8 cellular contexts compared by ENCODE assay signal in the genomic region with DNA sequence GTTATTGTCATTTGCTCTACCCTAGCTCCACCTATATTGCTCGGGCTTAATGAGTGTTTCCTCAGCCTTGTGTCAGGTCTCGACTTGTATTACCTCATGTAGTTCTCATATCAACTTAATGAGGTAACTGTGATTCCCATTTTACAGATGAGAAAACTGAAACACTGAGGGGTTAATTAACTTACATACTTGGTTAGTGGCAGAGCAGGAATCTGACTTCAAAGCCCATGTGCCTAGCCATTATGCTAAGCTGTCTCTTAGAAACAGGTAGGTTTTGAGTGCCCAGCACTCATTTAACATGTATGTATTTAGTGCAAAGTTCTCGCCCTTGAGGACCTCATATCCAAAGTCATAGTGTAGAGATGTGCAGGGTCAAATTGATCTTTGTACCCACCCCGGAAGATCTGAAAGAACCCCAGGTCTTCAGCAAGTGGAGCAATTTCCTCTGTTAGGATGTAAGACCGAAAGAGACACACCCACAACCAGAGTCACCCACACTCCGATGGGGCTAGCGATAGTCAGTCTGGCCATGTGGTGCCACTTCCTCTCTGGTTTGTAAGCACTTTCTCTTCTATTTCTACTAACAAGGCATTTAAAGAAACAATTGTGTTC.
DNase-seq lines count a peak whose midpoint lies in the region; ATAC-seq lines count a peak whose summit lies in the region.

No MANE protein-coding gene starts in this region.

- H3K4me1 Mint-ChIP-seq in T-helper 1 cell treated with Interleukin-12 subunit alpha and Interleukin-12 subunit beta and Interleukin-4 antibody, amounts not matched to agents 30 μg/mL and 1 μg/mL, for 36 hours (ENCODE audit: low read depth): peaks cover 84% of the 10 kb centered on the region
- peaks cover 76% of the 10 kb centered on the region for H3K4me1 Mint-ChIP-seq in activated naive CD8-positive, alpha-beta T cell treated with anti-CD3 and anti-CD28 coated beads for 36 hours

- ATAC-seq in GM19025 (IDR thresholded peaks at IDR 0.05; ENCODE audit: low read depth, unreplicated experiment) (peak; percentile 93), HG03095 (IDR thresholded peaks at IDR 0.05; ENCODE audit: unreplicated experiment) (peak; percentile 75)

- H3K27me3 Mint-ChIP-seq in T-helper 1 cell treated with Interleukin-12 subunit alpha and Interleukin-12 subunit beta and Interleukin-4 antibody, amounts not matched to agents 30 μg/mL and 1 μg/mL, for 36 hours (ENCODE audit: low read depth): no peaks in the 10 kb centered on the region
- H3K27me3 Mint-ChIP-seq in activated naive CD8-positive, alpha-beta T cell treated with anti-CD3 and anti-CD28 coated beads for 36 hours: no peaks in the 10 kb centered on the region

- H3K27ac Mint-ChIP-seq in T-helper 1 cell treated with Interleukin-12 subunit alpha and Interleukin-12 subunit beta and Interleukin-4 antibody, amounts not matched to agents 30 μg/mL and 1 μg/mL, for 36 hours: peak overlapping the region; percentile 92
- peak overlapping the region; percentile 95 for H3K27ac Mint-ChIP-seq in activated naive CD8-positive, alpha-beta T cell treated with anti-CD3 and anti-CD28 coated beads for 36 hours

- peaks cover 26% of the 10 kb centered on the region for H3K36me3 Mint-ChIP-seq in T-helper 1 cell treated with Interleukin-12 subunit alpha and Interleukin-12 subunit beta and Interleukin-4 antibody, amounts not matched to agents 30 μg/mL and 1 μg/mL, for 36 hours (ENCODE audit: low read depth)
- peaks cover 18% of the 10 kb centered on the region for H3K36me3 Mint-ChIP-seq in activated naive CD8-positive, alpha-beta T cell treated with anti-CD3 and anti-CD28 coated beads for 36 hours

- H3K9me3 Mint-ChIP-seq in T-helper 1 cell treated with Interleukin-12 subunit alpha and Interleukin-12 subunit beta and Interleukin-4 antibody, amounts not matched to agents 30 μg/mL and 1 μg/mL, for 36 hours: peaks cover 10% of the 10 kb centered on the region
- H3K9me3 Mint-ChIP-seq in activated naive CD8-positive, alpha-beta T cell treated with anti-CD3 and anti-CD28 coated beads for 36 hours: peaks cover 14% of the 10 kb centered on the region

- peak; percentile 70 for DNase-seq in activated naive CD8-positive, alpha-beta T cell treated with anti-CD3 and anti-CD28 coated beads for 36 hours
- peak; percentile 61 for DNase-seq in stimulated activated CD4-positive, alpha-beta T cell treated with anti-CD3 and anti-CD28 coated beads, Interleukin-2, amount 100 ng/mL, for 4 hours (ENCODE audit: low read depth)
- DNase-seq in occipital lobe (lab: John Stamatoyannopoulos, UW): no peak
- DNase-seq in NCI-H2196 (lab: John Stamatoyannopoulos, UW; ENCODE audit: unreplicated experiment): no peak
- DNase-seq in NCI-H2227 (lab: John Stamatoyannopoulos, UW; ENCODE audit: unreplicated experiment): no peak

- H3K4me3 Mint-ChIP-seq in T-helper 1 cell treated with Interleukin-12 subunit alpha and Interleukin-12 subunit beta and Interleukin-4 antibody, amounts not matched to agents 30 μg/mL and 1 μg/mL, for 36 hours: peak overlapping the region; percentile 66
- peak overlapping the region; percentile 54 for H3K4me3 Mint-ChIP-seq in activated naive CD8-positive, alpha-beta T cell treated with anti-CD3 and anti-CD28 coated beads for 36 hours

Comparison
In these comparisons a context has a peak if more than half of its experiments do, and no peak if none do; other contexts are left out.
1. DNase-seq: peak in activated naive CD8-positive, alpha-beta T cell treated with anti-CD3 and anti-CD28 coated beads for 36 hours (single experiment) and stimulated activated CD4-positive, alpha-beta T cell treated with anti-CD3 and anti-CD28 coated beads, Interleukin-2, amount 100 ng/mL, for 4 hours (single experiment); none in occipital lobe (single experiment), NCI-H2196 (single experiment) and NCI-H2227 (single experiment).